In the genomic region with DNA sequence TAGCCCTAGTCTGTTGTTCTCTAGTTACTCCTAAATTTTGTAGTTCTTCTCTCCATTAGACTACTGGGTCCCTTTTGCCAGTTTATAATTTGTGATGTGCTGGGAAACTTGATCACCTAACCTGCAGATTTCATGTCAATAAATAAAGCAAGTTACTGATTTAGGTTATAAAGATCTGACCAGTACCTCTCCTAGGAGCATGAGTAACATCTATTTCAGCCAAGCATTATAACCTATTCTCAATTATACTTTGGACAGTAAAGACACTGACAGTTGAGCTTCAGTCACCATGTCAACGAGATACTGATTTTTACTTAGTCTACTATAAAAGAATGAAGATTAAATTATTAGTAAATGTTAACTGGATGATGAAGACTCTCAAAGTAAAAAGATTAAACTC, we compare ENCODE assay signal across 19 cellular contexts. TPM values are rescaled to one million over a fixed set of nuclear protein-coding genes. Genes with fewer than 3 reads are reported as not detected.
DNase-seq lines count a peak whose midpoint lies in the region; ATAC-seq, FAIRE-seq and TF ChIP-seq lines count a peak whose summit lies in the region.
"Had no signal": no experiment of that assay in that cellular context is flagged by ENCODE, and none has a peak within 500 bp of the region (broad histone marks: within the 10 kb centered on the region; RNA-seq: fewer than 3 reads in every experiment).

No MANE protein-coding gene starts in this region.

- H4K20me1 ChIP-seq in GM23248 (ENCODE audit: insufficient read depth) (peaks cover 7% of the 10 kb centered on the region), GM12878 (ENCODE audit: control insufficient read depth, insufficient read depth) (peaks cover 2% of the 10 kb centered on the region; the same call in 1 of the 2 replicates), neural progenitor cell (ENCODE audit: low read depth) (peaks cover 88% of the 10 kb centered on the region)

- H3K79me2 ChIP-seq in GM23248 (ENCODE audit: insufficient read depth): peaks cover 100% of the 10 kb centered on the region
- H3K79me2 ChIP-seq in GM12878 (ENCODE audit: control insufficient read depth, insufficient read depth, low read length): peaks cover 42% of the 10 kb centered on the region
- peaks cover 95% of the 10 kb centered on the region for H3K79me2 ChIP-seq in neural progenitor cell (ENCODE audit: low read depth)

- TF ChIP-seq POLR2A in GM12878 (IDR thresholded peaks at IDR 0.05; ENCODE audit: low read depth, low read length): no peak

- H3K27ac Mint-ChIP-seq in activated T-cell treated with anti-CD3 and anti-CD28 coated beads, Interleukin-2, amount 50 U/mL, for 72 hours: peak overlapping the region; percentile 93
- peak overlapping the region; percentile 57 for H3K27ac Mint-ChIP-seq in neural progenitor cell
- H3K27ac Mint-ChIP-seq: stimulated activated memory B cell treated with anti-CD40 and anti-IgM and Interleukin-4, amounts not matched to agents 10 μg/mL and 1 μg/mL and 100 μg/mL, for 72 hours had no signal

- SMC1A ChIA-PET in GM12878 (lab: Charles Lee; ENCODE audit: uncharacterized antibody, unreplicated experiment): interaction anchor here (0.7 to 3.7 kb wide), 6 partner anchors 11 to 104 kb away, joined by 3 to 15 read pairs (median 4); partner anchors contain the start of gene CSNK1A1

- no peak for TF ChIP-seq RAD21 in GM12878 (IDR thresholded peaks at IDR 0.05; ENCODE audit: insufficient read depth, low read depth, low read length)

- no peak for ATAC-seq in activated T-cell treated with anti-CD3 and anti-CD28 coated beads, Interleukin-2, amount 50 U/mL, for 72 hours (replicated peaks in 1 of 2)
- ATAC-seq in GM12878 (no peak), GM19455 (IDR thresholded peaks at IDR 0.05; ENCODE audit: unreplicated experiment) (no peak)
- ATAC-seq: right lobe of liver; stimulated activated memory B cell treated with anti-CD40 and anti-IgM and Interleukin-4, amounts not matched to agents 10 μg/mL and 1 μg/mL and 100 μg/mL, for 72 hours had no signal

- H3K9ac ChIP-seq in GM23248 (peak overlapping the region; percentile 33), GM12878 (ENCODE audit: control insufficient read depth, insufficient read depth, low read length) (no peak overlapping the region), neural progenitor cell (no peak overlapping the region)
- H3K9ac ChIP-seq: BLaER1 treated with 17β-estradiol and CSF1 and Interleukin-3, amounts not matched to agents 10 nM and 100 nM had no signal

- H3K4me2 ChIP-seq in GM23248 (ENCODE audit: unreplicated experiment): peak overlapping the region; percentile 45
- no peak overlapping the region for H3K4me2 ChIP-seq in GM12878 (ENCODE audit: control insufficient read depth, insufficient read depth)
- no peak overlapping the region for H3K4me2 ChIP-seq in neural progenitor cell
- H3K4me2 ChIP-seq: BLaER1 treated with 17β-estradiol and CSF1 and Interleukin-3, amounts not matched to agents 10 nM and 100 nM had no signal

- H3K36me3 ChIP-seq in GM23248 (ENCODE audit: low read depth) (peaks cover 60% of the 10 kb centered on the region), GM12878 (ENCODE audit: control insufficient read depth in 2 of 2, insufficient read depth in 2 of 2, low read length in 1 of 2) (peaks cover 11 to 30% of the 10 kb centered on the region in 2 experiments), neural progenitor cell (peaks cover 39% of the 10 kb centered on the region)
- H3K36me3 ChIP-seq: ovary had no signal

- H3K4me3 ChIP-seq in GM23248 (peak overlapping the region; percentile 11; the same call in 1 of the 2 replicates), GM12878 (no peak overlapping the region), neural progenitor cell (no peak overlapping the region)
- H3K4me3 ChIP-seq: BLaER1 treated with 17β-estradiol and CSF1 and Interleukin-3, amounts not matched to agents 10 nM and 100 nM; ovary; right lobe of liver had no signal

- BruUV-seq in GM12878 (replicated peaks; lab: Mats Ljungman, UMichigan): TSS peak; percentile 6

- 85 to 89% methylated on average over 1 of the region's 1 CpG for WGBS in GM23248 (ENCODE audit: low coverage in 1 of 2, low lambda C conversion rate in 2 of 2, missing lambda C conversion rate in 2 of 2), 2 experiments
- WGBS in GM12878 (ENCODE audit: insufficient coverage, insufficient replicate concordance, low lambda C conversion rate, missing lambda C conversion rate): 91% methylated on average over 1 of the region's 1 CpG

- no peaks in the 10 kb centered on the region for H3K9me3 Mint-ChIP-seq in activated T-cell treated with anti-CD3 and anti-CD28 coated beads, Interleukin-2, amount 50 U/mL, for 72 hours
- H3K9me3 Mint-ChIP-seq in neural progenitor cell: no peaks in the 10 kb centered on the region
- H3K9me3 Mint-ChIP-seq: stimulated activated memory B cell treated with anti-CD40 and anti-IgM and Interleukin-4, amounts not matched to agents 10 μg/mL and 1 μg/mL and 100 μg/mL, for 72 hours had no signal

- H3F3A ChIP-seq in GM23248 (ENCODE audit: insufficient read depth) (peaks cover 80% of the 10 kb centered on the region), neural progenitor cell (ENCODE audit: low read depth) (peaks cover 21% of the 10 kb centered on the region)

- TF ChIP-seq CTCF in GM12878 (IDR thresholded peaks at IDR 0.05 in 2 of 3, conservative IDR thresholded peaks at IDR 0.05 in 1 of 3; ENCODE audit: control insufficient read depth in 2 of 3, extremely low read depth in 1 of 3, insufficient read depth in 1 of 3, low read depth in 3 of 3, low read length in 3 of 3) (no peak), neural progenitor cell (IDR thresholded peaks at IDR 0.05) (no peak)

- peak overlapping the region; percentile 76 for H3K27ac ChIP-seq in GM23248
- no peak overlapping the region for H3K27ac ChIP-seq in GM12878 (ENCODE audit: control insufficient read depth, insufficient read depth)
- no peak overlapping the region for H3K27ac ChIP-seq in neural progenitor cell
- H3K27ac ChIP-seq: BLaER1 treated with 17β-estradiol and CSF1 and Interleukin-3, amounts not matched to agents 10 nM and 100 nM; ovary; right lobe of liver had no signal

- FAIRE-seq in GM12878 (lab: Jason Lieb, UNC): no peak

- RAD21 ChIA-PET in GM12878 (lab: Charles Lee; ENCODE audit: unreplicated experiment): no interaction called here

- H3K4me1 ChIP-seq in GM23248 (ENCODE audit: insufficient read depth) (peaks cover 57% of the 10 kb centered on the region), GM12878 (ENCODE audit: control insufficient read depth, insufficient read depth, low read length) (no peaks in the 10 kb centered on the region), neural progenitor cell (peaks cover 13% of the 10 kb centered on the region)

- no peak overlapping the region for H3K4me3 Mint-ChIP-seq in activated T-cell treated with anti-CD3 and anti-CD28 coated beads, Interleukin-2, amount 50 U/mL, for 72 hours
- no peak overlapping the region for H3K4me3 Mint-ChIP-seq in neural progenitor cell
- H3K4me3 Mint-ChIP-seq: stimulated activated memory B cell treated with anti-CD40 and anti-IgM and Interleukin-4, amounts not matched to agents 10 μg/mL and 1 μg/mL and 100 μg/mL, for 72 hours had no signal

- peaks cover 45% of the 10 kb centered on the region for H3K4me1 Mint-ChIP-seq in activated T-cell treated with anti-CD3 and anti-CD28 coated beads, Interleukin-2, amount 50 U/mL, for 72 hours (ENCODE audit: low read depth)
- H3K4me1 Mint-ChIP-seq in neural progenitor cell: peaks cover 15% of the 10 kb centered on the region

- intact Hi-C loops in GM12878 (cut with micrococcal nuclease; ENCODE audit: unreplicated experiment): no loop called here

- H3K36me3 Mint-ChIP-seq in activated T-cell treated with anti-CD3 and anti-CD28 coated beads, Interleukin-2, amount 50 U/mL, for 72 hours (ENCODE audit: insufficient read depth in 2 of 2): peaks cover 0 to 31% of the 10 kb centered on the region in 2 donors
- H3K36me3 Mint-ChIP-seq in neural progenitor cell: peaks cover 21% of the 10 kb centered on the region

- H2AFZ ChIP-seq in GM23248: no peak overlapping the region
- no peak overlapping the region for H2AFZ ChIP-seq in GM12878 (ENCODE audit: control insufficient read depth, low read depth, low read length)
- no peak overlapping the region for H2AFZ ChIP-seq in neural progenitor cell (replicated peaks)

- H3K9me2 ChIP-seq in GM23248 (ENCODE audit: insufficient read depth): no peaks in the 10 kb centered on the region

- CTCF ChIA-PET in GM12878 (lab: Yijun Ruan, JAX): interaction anchor here (0.7 to 2.9 kb wide), 12 partner anchors 11 to 197 kb away, joined by 3 to 14 read pairs (median 3); no protein-coding TSS in a partner anchor

- DNase-seq in activated T-cell treated with anti-CD3 and anti-CD28 coated beads, Interleukin-2, amount 50 U/mL, for 72 hours: no peak
- DNase-seq in activated T-cell treated with anti-CD3 and anti-CD28 coated beads for 4 hours: no peak
- no peak for DNase-seq in GM23248
- no peak for DNase-seq in GM12878 (ENCODE audit: low read depth, low spot score)
- no peak for DNase-seq in neural progenitor cell (ENCODE audit: low spot score)
- no peak for DNase-seq in RPMI8226
- DNase-seq in stimulated activated CD8-positive, alpha-beta memory T cell treated with anti-CD3 and anti-CD28 coated beads, Interleukin-4, amount 100 ng/mL, for 48 hours: no peak
- DNase-seq: activated CD4-positive, alpha-beta T cell treated with anti-CD3 and anti-CD28 coated beads for 48 hours; activated naive CD4-positive, alpha-beta T cell treated with Interleukin-2 at 50 U/mL for 16 hours; cortex of kidney; DMS 273 treated with DMSO at 0.1 percent for 48 hours; KBM-7; NCI-H1694 treated with DMSO at 0.1 percent for 48 hours; NCI-H526 treated with DMSO at 0.1 percent for 48 hours; ovary; right lobe of liver had no signal

- H3K9me3 ChIP-seq in GM23248 (ENCODE audit: low read depth) (no peaks in the 10 kb centered on the region), GM12878 (replicated peaks; ENCODE audit: control insufficient read depth, insufficient read depth, low read length) (no peaks in the 10 kb centered on the region), neural progenitor cell (ENCODE audit: low read depth) (no peaks in the 10 kb centered on the region)
- H3K9me3 ChIP-seq: BLaER1 treated with 17β-estradiol and CSF1 and Interleukin-3, amounts not matched to agents 10 nM and 100 nM; ovary; right lobe of liver had no signal

- no peak for TF ChIP-seq EP300 in GM12878 (IDR thresholded peaks at IDR 0.05; ENCODE audit: borderline replicate concordance in 1 of 2, control insufficient read depth in 1 of 2, low read depth in 2 of 2, low read length in 2 of 2)

- no peaks in the 10 kb centered on the region for H3K27me3 Mint-ChIP-seq in activated T-cell treated with anti-CD3 and anti-CD28 coated beads, Interleukin-2, amount 50 U/mL, for 72 hours (ENCODE audit: low read depth)
- H3K27me3 Mint-ChIP-seq in neural progenitor cell (ENCODE audit: insufficient read depth, low read depth): peaks cover 2% of the 10 kb centered on the region
- H3K27me3 Mint-ChIP-seq: stimulated activated memory B cell treated with anti-CD40 and anti-IgM and Interleukin-4, amounts not matched to agents 10 μg/mL and 1 μg/mL and 100 μg/mL, for 72 hours had no signal

- POLR2A ChIA-PET in GM12878 (lab: Charles Lee): interaction anchor here (1.0 to 2.2 kb wide), 2 partner anchors 35 to 37 kb away, joined by 3 to 8 read pairs; partner anchors contain the start of gene CSNK1A1

- in situ Hi-C loops in GM23248 (cut with MboI) (no loop called here), GM12878 (cut with MboI) (no loop called here)

- no peaks in the 10 kb centered on the region for H3K27me3 ChIP-seq in GM23248 (replicated peaks; ENCODE audit: insufficient read depth)
- no peaks in the 10 kb centered on the region for H3K27me3 ChIP-seq in GM12878 (replicated peaks in 1 of 2; ENCODE audit: control insufficient read depth in 2 of 2, insufficient read depth in 2 of 2, low read length in 1 of 2)
- no peaks in the 10 kb centered on the region for H3K27me3 ChIP-seq in neural progenitor cell
- H3K27me3 ChIP-seq: BLaER1 treated with 17β-estradiol and CSF1 and Interleukin-3, amounts not matched to agents 10 nM and 100 nM; ovary; right lobe of liver had no signal

RNA-seq across cellular contexts. Expression of gene CSNK1A1, which starts 36.7 kb away (rescaled TPM):
- total RNA-seq in activated T-cell treated with anti-CD3 and anti-CD28 coated beads, Interleukin-2, amount 50 U/mL, for 72 hours: 100 to 1,000 TPM; 176 to 209 TPM
- total RNA-seq in GM23248 (2014; rRNA removed; shearing (Covaris generic)): 415 and 428 TPM in 2 replicates
- polyA plus RNA-seq in GM23248 (2016; fragmentation: Nextera tagmentation; extraction: Ambion mirVana) (225 and 228 TPM in 2 replicates), GM12878 (2011; rRNA removed) (132 and 184 TPM in 2 replicates), GM12878 (2014; fragmentation: Illumina TruSeq; extraction: Trizol) (107 and 127 TPM in 2 replicates), GM12878 (2014; fragmentation: Nextera tagmentation; extraction: Ambion mirVana) (10 to 100 TPM; 53.3 to 62.0 TPM), GM12878 (2014; rRNA removed) (104 and 106 TPM in 2 replicates), GM12878 (2016; fragmentation: Nextera tagmentation; extraction: Ambion mirVana) (100 to 1,000 TPM; 134 to 147 TPM)
- total RNA-seq in GM12878 (2013; cell fraction: nucleolus; rRNA removed): 312 and 318 TPM in 2 replicates
- total RNA-seq in GM12878 (2014; rRNA removed) (146 and 155 TPM in 2 replicates), GM12878 (2014; rRNA removed; fragmentation: Illumina TruSeq; extraction: Trizol) (126 and 134 TPM in 2 replicates), GM12878 (2021) (138 and 143 TPM in 2 replicates), neural progenitor cell (ENCODE audit: low replicate concordance) (271 and 335 TPM in 2 replicates)
- polyA plus RNA-seq in GM12878 (2011; ENCODE audit: low read depth): 53.0 TPM
- 61.7 and 81.7 TPM in 2 replicates for polyA plus RNA-seq in GM12878 (2011; cell fraction: cytosol; rRNA removed)
- 69.8 and 72.5 TPM in 2 replicates for polyA plus RNA-seq in GM12878 (2011; cell fraction: nucleus; rRNA removed)
- 54.7 and 73.9 TPM in 2 replicates for polyA plus RNA-seq in GM12878 (2012)
- 169 and 189 TPM in 2 replicates for polyA minus RNA-seq in GM12878 (2011; rRNA and poly(A)+ RNA removed)
- 61.2 and 75.4 TPM in 2 replicates for polyA minus RNA-seq in GM12878 (2011; cell fraction: cytosol; rRNA and poly(A)+ RNA removed)
- 80.2 and 126 TPM in 2 replicates for polyA minus RNA-seq in GM12878 (2011; cell fraction: nucleus; rRNA and poly(A)+ RNA removed)
